Comparison of ENCODE assay signal across 1 cellular context in the genomic region with DNA sequence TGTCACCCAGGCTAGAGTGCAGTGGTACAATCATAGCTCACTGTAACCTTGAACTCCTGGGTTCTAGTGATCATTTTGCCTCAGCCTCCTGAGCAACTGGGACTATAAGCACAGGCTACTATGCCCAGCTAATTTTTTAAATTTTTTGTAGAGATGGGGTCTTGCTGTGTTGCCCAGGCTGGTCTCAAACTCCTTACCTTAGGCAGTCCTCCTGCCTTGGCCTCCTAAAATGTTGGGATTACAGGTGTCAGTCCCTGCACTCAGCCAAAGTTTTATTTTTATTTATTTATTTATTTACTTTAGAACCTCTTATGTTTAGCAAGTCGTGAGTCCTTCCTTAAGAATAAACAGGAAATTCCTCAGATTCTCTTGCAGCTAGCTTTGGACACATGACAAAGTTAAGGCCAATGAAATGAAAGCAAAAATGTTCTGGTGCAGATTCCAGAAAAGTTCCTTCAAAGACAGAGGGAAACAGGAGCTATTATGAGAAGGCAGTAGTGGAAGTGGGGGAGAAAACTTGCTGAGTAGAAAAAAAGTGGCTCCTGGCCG.
TF ChIP-seq lines count a peak whose summit lies in the region.

No MANE protein-coding gene starts in this region.

TF ChIP-seq in SK-N-SH treated with all-trans-retinoic acid at 6 μM for 48 hours, 23 proteins besides CTCF, POLR2A, EP300 and RAD21 (continued from another document):
- TF ChIP-seq, protein P1, sequence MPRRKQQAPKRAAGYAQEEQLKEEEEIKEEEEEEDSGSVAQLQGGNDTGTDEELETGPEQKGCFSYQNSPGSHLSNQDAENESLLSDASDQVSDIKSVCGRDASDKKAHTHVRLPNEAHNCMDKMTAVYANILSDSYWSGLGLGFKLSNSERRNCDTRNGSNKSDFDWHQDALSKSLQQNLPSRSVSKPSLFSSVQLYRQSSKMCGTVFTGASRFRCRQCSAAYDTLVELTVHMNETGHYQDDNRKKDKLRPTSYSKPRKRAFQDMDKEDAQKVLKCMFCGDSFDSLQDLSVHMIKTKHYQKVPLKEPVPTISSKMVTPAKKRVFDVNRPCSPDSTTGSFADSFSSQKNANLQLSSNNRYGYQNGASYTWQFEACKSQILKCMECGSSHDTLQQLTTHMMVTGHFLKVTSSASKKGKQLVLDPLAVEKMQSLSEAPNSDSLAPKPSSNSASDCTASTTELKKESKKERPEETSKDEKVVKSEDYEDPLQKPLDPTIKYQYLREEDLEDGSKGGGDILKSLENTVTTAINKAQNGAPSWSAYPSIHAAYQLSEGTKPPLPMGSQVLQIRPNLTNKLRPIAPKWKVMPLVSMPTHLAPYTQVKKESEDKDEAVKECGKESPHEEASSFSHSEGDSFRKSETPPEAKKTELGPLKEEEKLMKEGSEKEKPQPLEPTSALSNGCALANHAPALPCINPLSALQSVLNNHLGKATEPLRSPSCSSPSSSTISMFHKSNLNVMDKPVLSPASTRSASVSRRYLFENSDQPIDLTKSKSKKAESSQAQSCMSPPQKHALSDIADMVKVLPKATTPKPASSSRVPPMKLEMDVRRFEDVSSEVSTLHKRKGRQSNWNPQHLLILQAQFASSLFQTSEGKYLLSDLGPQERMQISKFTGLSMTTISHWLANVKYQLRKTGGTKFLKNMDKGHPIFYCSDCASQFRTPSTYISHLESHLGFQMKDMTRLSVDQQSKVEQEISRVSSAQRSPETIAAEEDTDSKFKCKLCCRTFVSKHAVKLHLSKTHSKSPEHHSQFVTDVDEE (CRISPR knock-in tag; IDR thresholded peaks at IDR 0.05): no peak
- TF ChIP-seq, protein P2, sequence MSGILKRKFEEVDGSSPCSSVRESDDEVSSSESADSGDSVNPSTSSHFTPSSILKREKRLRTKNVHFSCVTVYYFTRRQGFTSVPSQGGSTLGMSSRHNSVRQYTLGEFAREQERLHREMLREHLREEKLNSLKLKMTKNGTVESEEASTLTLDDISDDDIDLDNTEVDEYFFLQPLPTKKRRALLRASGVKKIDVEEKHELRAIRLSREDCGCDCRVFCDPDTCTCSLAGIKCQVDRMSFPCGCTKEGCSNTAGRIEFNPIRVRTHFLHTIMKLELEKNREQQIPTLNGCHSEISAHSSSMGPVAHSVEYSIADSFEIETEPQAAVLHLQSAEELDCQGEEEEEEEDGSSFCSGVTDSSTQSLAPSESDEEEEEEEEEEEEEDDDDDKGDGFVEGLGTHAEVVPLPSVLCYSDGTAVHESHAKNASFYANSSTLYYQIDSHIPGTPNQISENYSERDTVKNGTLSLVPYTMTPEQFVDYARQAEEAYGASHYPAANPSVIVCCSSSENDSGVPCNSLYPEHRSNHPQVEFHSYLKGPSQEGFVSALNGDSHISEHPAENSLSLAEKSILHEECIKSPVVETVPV (CRISPR knock-in tag; IDR thresholded peaks at IDR 0.05): no peak
- TF ChIP-seq ZC3H10 (CRISPR knock-in tag; IDR thresholded peaks at IDR 0.05) (no peak), ZNF70 (CRISPR knock-in tag; IDR thresholded peaks at IDR 0.05) (no peak), BACH2 (CRISPR knock-in tag; IDR thresholded peaks at IDR 0.05; ENCODE audit: borderline replicate concordance) (no peak), ZNF565 (CRISPR knock-in tag; conservative IDR thresholded peaks at IDR 0.05; ENCODE audit: low read depth) (no peak), CSDC2 (CRISPR knock-in tag; IDR thresholded peaks at IDR 0.05) (no peak), TCF4 (CRISPR knock-in tag; IDR thresholded peaks at IDR 0.05; ENCODE audit: borderline replicate concordance) (no peak), TOX (CRISPR knock-in tag; IDR thresholded peaks at IDR 0.05; ENCODE audit: borderline replicate concordance) (no peak)
